ENCODE assay signal across 26 cellular contexts in genomic region chr9:11038956-11039355, GRCh38.
"Had no signal": no experiment of that assay in that cellular context is flagged by ENCODE, and none has a peak within 500 bp of the region (broad histone marks: within the 10 kb centered on the region; RNA-seq: fewer than 3 reads in every experiment).

No MANE protein-coding gene starts in this region.

- H3K9me3 Mint-ChIP-seq: nephron progenitor cell had no signal

- H3K36me3 ChIP-seq: esophagus squamous epithelium, neutrophil, right lobe of liver had no signal

- H3K4me3 ChIP-seq: esophagus squamous epithelium, right lobe of liver, skin epidermis, testis had no signal

- ATAC-seq: activated naive CD8-positive, alpha-beta T cell treated with anti-CD3 and anti-CD28 coated beads, Interleukin-2, amount 50 U/mL, for 24 hours; activated T-cell treated with anti-CD3 and anti-CD28 coated beads, Interleukin-2, amount 50 U/mL, for 4 hours; left cardiac atrium; left ventricle myocardium superior; right lobe of liver; stimulated activated naive CD8-positive, alpha-beta T cell treated with anti-CD3 and anti-CD28 coated beads, Interleukin-15, Interleukin-2, amounts not matched to agents 100 U/mL and 50 U/mL, for 24 hours; T-cell had no signal

- H3K9me3 ChIP-seq: esophagus squamous epithelium, neutrophil, right lobe of liver, testis had no signal

- H3K4me1 ChIP-seq: esophagus squamous epithelium, right lobe of liver, testis had no signal

- DNase-seq: activated CD4-positive, alpha-beta memory T cell treated with anti-CD3 and anti-CD28 coated beads for 36 hours; activated CD4-positive, alpha-beta T cell treated with anti-CD3 and anti-CD28 coated beads, Interleukin-2, amount 10 ng/mL, durations not matched to agents 24 days and 14 days; activated CD4-positive, CD25-positive, alpha-beta regulatory T cell treated with anti-CD3 and anti-CD28 coated beads, Interleukin-2, amount 50 U/mL, for 72 hours; activated CD8-positive, alpha-beta memory T cell treated with anti-CD3 and anti-CD28 coated beads, Interleukin-2, amount 50 U/mL, for 48 hours; activated naive CD8-positive, alpha-beta T cell treated with anti-CD3 and anti-CD28 coated beads, Interleukin-2, amount 50 U/mL, for 24 hours; activated T-cell treated with anti-CD3 and anti-CD28 coated beads, Interleukin-2, amount 50 U/mL, for 4 hours; amygdala; central memory CD4-positive, alpha-beta T cell; esophagus squamous epithelium; left cardiac atrium; left ventricle myocardium superior; naive B cell; nephron progenitor cell; right lobe of liver; stimulated activated CD4-positive, alpha-beta T cell treated with anti-CD3 and anti-CD28 coated beads, Interleukin-12 subunit alpha, Interleukin-12 subunit beta, amount 100 ng/mL, for 4 hours; stimulated activated CD4-positive, alpha-beta T cell treated with anti-CD3 and anti-CD28 coated beads, Interleukin-4, amount 100 ng/mL, for 1 hour; stimulated activated naive CD8-positive, alpha-beta T cell treated with anti-CD3 and anti-CD28 coated beads, Interleukin-15, Interleukin-2, amounts not matched to agents 100 U/mL and 50 U/mL, for 24 hours; T-cell; testis; trophoblast cell had no signal

- H3K36me3 Mint-ChIP-seq: activated CD4-positive, alpha-beta memory T cell treated with anti-CD3 and anti-CD28 coated beads for 36 hours; activated naive CD4-positive, alpha-beta T cell treated with anti-CD3 and anti-CD28 coated beads, Interleukin-2, amount 50 U/mL, for 24 hours; naive B cell; T-cell had no signal

- H3K27ac Mint-ChIP-seq: activated CD4-positive, alpha-beta memory T cell treated with anti-CD3 and anti-CD28 coated beads for 36 hours; activated CD4-positive, alpha-beta T cell treated with anti-CD3 and anti-CD28 coated beads, Interleukin-2, amount 10 ng/mL, durations not matched to agents 24 days and 14 days; activated naive CD4-positive, alpha-beta T cell treated with anti-CD3 and anti-CD28 coated beads, Interleukin-2, amount 50 U/mL, for 24 hours; activated naive CD8-positive, alpha-beta T cell treated with anti-CD3 and anti-CD28 coated beads, Interleukin-2, amount 50 U/mL, for 24 hours; activated T-helper 2 cell treated with anti-CD3 and anti-CD28 coated beads, Interferon-gamma antibody, Interleukin-2, Interleukin-4, amounts not matched to agents 10 μg/mL and 5 μg/mL and 100 μg/mL, durations not matched to agents 14 hours and 24 hours and 36 hours; naive B cell; nephron progenitor cell; progenitor cell of endocrine pancreas; T-cell had no signal

- H3K27ac ChIP-seq: esophagus squamous epithelium, neutrophil, right lobe of liver, skin epidermis, testis, VCaP had no signal

- H3K27me3 Mint-ChIP-seq: activated CD4-positive, alpha-beta memory T cell treated with anti-CD3 and anti-CD28 coated beads for 36 hours; activated CD4-positive, alpha-beta T cell treated with anti-CD3 and anti-CD28 coated beads, Interleukin-2, amount 10 ng/mL, durations not matched to agents 24 days and 14 days; activated naive CD4-positive, alpha-beta T cell treated with anti-CD3 and anti-CD28 coated beads, Interleukin-2, amount 50 U/mL, for 24 hours; activated naive CD8-positive, alpha-beta T cell treated with anti-CD3 and anti-CD28 coated beads, Interleukin-2, amount 50 U/mL, for 24 hours; naive B cell; progenitor cell of endocrine pancreas; T-cell had no signal

- H3K27me3 ChIP-seq: esophagus squamous epithelium, neutrophil, right lobe of liver, testis had no signal

- H3K4me3 Mint-ChIP-seq: activated CD4-positive, alpha-beta memory T cell treated with anti-CD3 and anti-CD28 coated beads for 36 hours; activated CD4-positive, alpha-beta T cell treated with anti-CD3 and anti-CD28 coated beads, Interleukin-2, amount 10 ng/mL, durations not matched to agents 24 days and 14 days; activated naive CD4-positive, alpha-beta T cell treated with anti-CD3 and anti-CD28 coated beads, Interleukin-2, amount 50 U/mL, for 24 hours; activated naive CD8-positive, alpha-beta T cell treated with anti-CD3 and anti-CD28 coated beads, Interleukin-2, amount 50 U/mL, for 24 hours; activated T-cell treated with anti-CD3 and anti-CD28 coated beads, Interleukin-2, amount 50 U/mL, for 4 hours; nephron progenitor cell; T-cell had no signal

- H3K4me1 Mint-ChIP-seq: activated CD4-positive, alpha-beta T cell treated with anti-CD3 and anti-CD28 coated beads, Interleukin-2, amount 10 ng/mL, durations not matched to agents 24 days and 14 days; activated naive CD4-positive, alpha-beta T cell treated with anti-CD3 and anti-CD28 coated beads, Interleukin-2, amount 50 U/mL, for 24 hours; activated naive CD8-positive, alpha-beta T cell treated with anti-CD3 and anti-CD28 coated beads, Interleukin-2, amount 50 U/mL, for 24 hours; naive B cell; nephron progenitor cell; T-cell had no signal
